Comparison of ENCODE assay signal across 30 cellular contexts in the genomic region with DNA sequence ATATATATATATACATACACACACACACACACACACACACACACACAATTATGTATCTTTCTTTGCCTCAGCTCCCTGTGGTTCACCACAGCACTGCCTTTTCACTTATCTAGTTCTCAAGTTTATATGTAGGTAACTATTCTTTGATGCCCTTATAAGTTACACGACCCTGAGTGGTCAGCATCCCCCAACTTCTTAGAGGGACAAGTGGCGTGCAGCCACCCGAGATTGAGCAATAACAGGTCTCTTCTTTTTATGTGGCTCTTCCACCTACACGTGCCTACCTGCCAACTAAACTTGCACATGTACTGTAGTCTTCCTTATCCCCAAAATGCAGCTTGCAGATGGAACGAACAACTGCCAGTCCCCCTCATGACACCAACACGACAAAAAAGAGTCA.
"Had no signal": no experiment of that assay in that cellular context is flagged by ENCODE, and none has a peak within 500 bp of the region (broad histone marks: within the 10 kb centered on the region; RNA-seq: fewer than 3 reads in every experiment).

No MANE protein-coding gene starts in this region.

- H3K9ac ChIP-seq: parathyroid adenoma had no signal

- DNase-seq: cortex of kidney; dorsolateral prefrontal cortex; effector CD4-positive, alpha-beta T cell; foreskin keratinocyte; glutamatergic neuron; heart right ventricle; hippocampal formation; left cardiac atrium; left lung; mesenchymal stem cell; mucosa of descending colon; naive B cell; sigmoid colon; stimulated activated CD4-positive, alpha-beta T cell treated with anti-CD3 and anti-CD28 coated beads, Interleukin-2, amount 100 ng/mL, for 24 hours; stimulated activated CD4-positive, alpha-beta T cell treated with anti-CD3 and anti-CD28 coated beads, Interleukin-4, amount 100 ng/mL, for 24 hours; stimulated activated naive CD4-positive, alpha-beta T cell treated with Interleukin-2 at 50 U/mL for 16 hours; stomach; thyroid gland; upper lobe of left lung had no signal

- H3K27me3 Mint-ChIP-seq: naive B cell had no signal

- H3K4me1 Mint-ChIP-seq: naive B cell; stimulated activated effector memory CD8-positive, alpha-beta T cell treated with anti-CD3 and anti-CD28 coated beads, Interleukin-12 subunit alpha, Interleukin-12 subunit beta, amount 100 ng/mL, for 72 hours had no signal

- H2AFZ ChIP-seq: parathyroid adenoma had no signal

- H3K27ac Mint-ChIP-seq: mesothelial cell of epicardium; naive B cell; natural killer cell treated with Interleukin-12 subunit alpha and Interleukin-12 subunit beta and Interleukin-15 and Interleukin-18, amount 100 ng/mL, for 72 hours; progenitor cell of endocrine pancreas; stimulated activated effector memory CD8-positive, alpha-beta T cell treated with anti-CD3 and anti-CD28 coated beads, Interleukin-12 subunit alpha, Interleukin-12 subunit beta, amount 100 ng/mL, for 72 hours had no signal

- H3K4me1 ChIP-seq: foreskin keratinocyte, gastroesophageal sphincter, left lung, parathyroid adenoma, stomach, thyroid gland, upper lobe of left lung had no signal

- H3K9me3 Mint-ChIP-seq: naive B cell; natural killer cell treated with Interleukin-12 subunit alpha and Interleukin-12 subunit beta and Interleukin-15 and Interleukin-18, amount 100 ng/mL, for 72 hours; neural crest cell; stimulated activated effector memory CD8-positive, alpha-beta T cell treated with anti-CD3 and anti-CD28 coated beads, Interleukin-12 subunit alpha, Interleukin-12 subunit beta, amount 100 ng/mL, for 72 hours had no signal

- H3K36me3 ChIP-seq: gastroesophageal sphincter, heart right ventricle, left lung, sigmoid colon, stomach, thyroid gland, upper lobe of left lung had no signal

- H3K4me3 Mint-ChIP-seq: mesothelial cell of epicardium; naive B cell; natural killer cell treated with Interleukin-12 subunit alpha and Interleukin-12 subunit beta and Interleukin-15 and Interleukin-18, amount 100 ng/mL, for 72 hours; neural crest cell; stimulated activated effector memory CD8-positive, alpha-beta T cell treated with anti-CD3 and anti-CD28 coated beads, Interleukin-12 subunit alpha, Interleukin-12 subunit beta, amount 100 ng/mL, for 72 hours had no signal

- H3K27me3 ChIP-seq: dorsolateral prefrontal cortex, gastroesophageal sphincter, left lung, sigmoid colon, thyroid gland, upper lobe of left lung had no signal

- ATAC-seq: esophagus mucosa; foreskin keratinocyte; gastroesophageal sphincter; heart right ventricle; left cardiac atrium; left lung; mucosa of descending colon; natural killer cell treated with Interleukin-12 subunit alpha and Interleukin-12 subunit beta and Interleukin-15 and Interleukin-18, amount 100 ng/mL, for 72 hours; stimulated activated effector memory CD8-positive, alpha-beta T cell treated with anti-CD3 and anti-CD28 coated beads, Interleukin-12 subunit alpha, Interleukin-12 subunit beta, amount 100 ng/mL, for 72 hours had no signal

- H3K27ac ChIP-seq: dorsolateral prefrontal cortex, epithelial cell of prostate, foreskin keratinocyte, gastroesophageal sphincter, heart right ventricle, left lung, parathyroid adenoma, sigmoid colon, stomach, thyroid gland, upper lobe of left lung had no signal

- H3K36me3 Mint-ChIP-seq: naive B cell; natural killer cell treated with Interleukin-12 subunit alpha and Interleukin-12 subunit beta and Interleukin-15 and Interleukin-18, amount 100 ng/mL, for 72 hours; stimulated activated effector memory CD8-positive, alpha-beta T cell treated with anti-CD3 and anti-CD28 coated beads, Interleukin-12 subunit alpha, Interleukin-12 subunit beta, amount 100 ng/mL, for 72 hours had no signal

- H3K9me3 ChIP-seq: gastroesophageal sphincter, heart right ventricle, left lung, mucosa of descending colon, sigmoid colon, stomach, thyroid gland, upper lobe of left lung had no signal

- H3K79me2 ChIP-seq: parathyroid adenoma had no signal

- H3K4me3 ChIP-seq: dorsolateral prefrontal cortex, gastroesophageal sphincter, heart right ventricle, left lung, mucosa of descending colon, sigmoid colon, stomach, thyroid gland, upper lobe of left lung had no signal

- FAIRE-seq: islet of Langerhans, urothelium cell line had no signal
